1 cellular context compared by ENCODE assay signal in genomic region chr4:109574443-109574850, GRCh38.
TF ChIP-seq lines count a peak whose summit lies in the region.

No MANE protein-coding gene starts in this region.

TF ChIP-seq in K562, 482 proteins besides CTCF, POLR2A, EP300 and RAD21 (continued from another document):
- TF ChIP-seq E2F6 (IDR thresholded peaks at IDR 0.05; ENCODE audit: borderline replicate concordance in 1 of 2, extremely low read depth in 1 of 2, insufficient read depth in 1 of 2, insufficient read length in 1 of 2, low read depth in 1 of 2, low read length in 1 of 2, poor library complexity in 1 of 2, severe bottlenecking in 1 of 2), result no peak
- TF ChIP-seq, protein P1, sequence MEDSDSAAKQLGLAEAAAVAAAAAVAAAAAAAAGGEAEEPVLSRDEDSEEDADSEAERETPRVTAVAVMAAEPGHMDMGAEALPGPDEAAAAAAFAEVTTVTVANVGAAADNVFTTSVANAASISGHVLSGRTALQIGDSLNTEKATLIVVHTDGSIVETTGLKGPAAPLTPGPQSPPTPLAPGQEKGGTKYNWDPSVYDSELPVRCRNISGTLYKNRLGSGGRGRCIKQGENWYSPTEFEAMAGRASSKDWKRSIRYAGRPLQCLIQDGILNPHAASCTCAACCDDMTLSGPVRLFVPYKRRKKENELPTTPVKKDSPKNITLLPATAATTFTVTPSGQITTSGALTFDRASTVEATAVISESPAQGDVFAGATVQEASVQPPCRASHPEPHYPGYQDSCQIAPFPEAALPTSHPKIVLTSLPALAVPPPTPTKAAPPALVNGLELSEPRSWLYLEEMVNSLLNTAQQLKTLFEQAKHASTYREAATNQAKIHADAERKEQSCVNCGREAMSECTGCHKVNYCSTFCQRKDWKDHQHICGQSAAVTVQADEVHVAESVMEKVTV (CRISPR knock-in tag; IDR thresholded peaks at IDR 0.05), result 0 out of 2 replicates have a peak, but pooled peaks have one; percentile 45
TF ChIP-seq in K562: peak in this region for 4.
